ENCODE assay signal across 20 cellular contexts in the genomic region with DNA sequence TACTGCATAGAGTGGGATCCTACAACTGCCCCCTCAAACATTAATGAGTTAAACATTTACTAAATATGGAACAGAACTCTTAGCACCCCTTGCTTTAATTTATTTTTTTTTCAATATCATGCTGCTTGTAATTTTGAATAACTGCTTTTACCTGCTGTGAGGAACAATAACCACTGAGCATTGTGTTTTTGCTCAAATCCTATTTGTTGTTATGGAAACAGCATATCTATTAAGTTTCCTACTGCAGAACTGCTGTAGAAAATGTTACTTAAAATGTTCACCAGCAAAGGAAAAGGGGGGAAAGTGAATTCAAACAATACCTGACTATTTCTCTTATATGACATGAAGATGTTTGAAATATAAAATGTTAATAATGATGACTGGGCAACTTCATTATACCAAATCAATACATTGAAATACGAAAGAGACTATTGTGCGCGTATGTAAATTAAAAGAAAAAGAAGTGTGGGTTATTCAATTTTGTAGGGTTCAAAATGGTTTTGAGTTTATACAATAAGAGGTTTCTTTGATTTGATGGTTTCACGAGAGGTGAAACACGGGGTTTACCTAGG.
DNase-seq lines count a peak whose midpoint lies in the region; ATAC-seq, FAIRE-seq and TF ChIP-seq lines count a peak whose summit lies in the region.
"Had no signal": no experiment of that assay in that cellular context is flagged by ENCODE, and none has a peak within 500 bp of the region (broad histone marks: within the 10 kb centered on the region; RNA-seq: fewer than 3 reads in every experiment).

No MANE protein-coding gene starts in this region.

- H3K27ac ChIP-seq in A673 (ENCODE audit: low read depth, low read length, poor library complexity, severe bottlenecking) (no peak overlapping the region), small intestine (ENCODE audit: low read depth in 1 of 2, low read length in 1 of 2) (no peak overlapping the region), upper lobe of right lung (no peak overlapping the region)
- H3K27ac ChIP-seq: RWPE1, SK-N-MC had no signal

- H3K27me3 ChIP-seq in A673 (replicated peaks; ENCODE audit: insufficient read depth, low read depth, low read length, poor library complexity) (no peaks in the 10 kb centered on the region), small intestine (ENCODE audit: control insufficient read depth in 2 of 2, insufficient read depth in 2 of 2, low read length in 2 of 2) (no peaks in the 10 kb centered on the region), upper lobe of right lung (no peaks in the 10 kb centered on the region)
- H3K27me3 ChIP-seq: MG63 had no signal

- peaks cover 30% of the 10 kb centered on the region for H3K4me1 ChIP-seq in A673 (ENCODE audit: insufficient read depth, low read length, poor library complexity, severe bottlenecking)
- no peaks in the 10 kb centered on the region for H3K4me1 ChIP-seq in small intestine (ENCODE audit: control insufficient read depth in 2 of 2, insufficient read depth in 1 of 2, low read depth in 1 of 2, low read length in 1 of 2)
- H3K4me1 ChIP-seq in upper lobe of right lung = no peaks in the 10 kb centered on the region
- H3K4me1 ChIP-seq: Caco-2 had no signal

- intact Hi-C loops in A673 (cut with micrococcal nuclease; ENCODE audit: unreplicated experiment) = no loop called here
- intact Hi-C loops in upper lobe of right lung (cut with DNase I) = no loop called here

- WGBS in small intestine, 3 donors = 68 to 74% (median 73%) methylated on average over 5 of the region's 5 CpGs

- BruUV-seq in A673 (replicated peaks; lab: Mats Ljungman, UMichigan) = no TSS peak

- H3K27me3 Mint-ChIP-seq in brain = peaks cover 2% of the 10 kb centered on the region
- H3K27me3 Mint-ChIP-seq: CD4-positive, CD25-positive, alpha-beta regulatory T cell; T-helper 17 cell had no signal

- peak overlapping the region in 3 of 5 experiments; percentile 72 to 93 (median 78) for H3K27ac Mint-ChIP-seq in brain
- H3K27ac Mint-ChIP-seq: CD4-positive, CD25-positive, alpha-beta regulatory T cell; T-helper 17 cell had no signal

- CTCF ChIA-PET in A673 (lab: Charles Lee) = no interaction called here

- no peak for TF ChIP-seq EP300 in Ishikawa (IDR thresholded peaks at IDR 0.05; ENCODE audit: borderline replicate concordance)

- FAIRE-seq in small intestine (lab: Jason Lieb, UNC) = no peak
- FAIRE-seq: GM12892 had no signal

- H3K4me1 Mint-ChIP-seq in brain = peaks cover 29% of the 10 kb centered on the region
- H3K4me1 Mint-ChIP-seq: CD4-positive, CD25-positive, alpha-beta regulatory T cell; T-helper 17 cell had no signal

- no peak for TF ChIP-seq RAD21 in Ishikawa (IDR thresholded peaks at IDR 0.05; ENCODE audit: low read depth)

- no peak for TF ChIP-seq CTCF in A673 (conservative IDR thresholded peaks at IDR 0.05; ENCODE audit: low read depth, low read length)
- TF ChIP-seq CTCF in brain (conservative IDR thresholded peaks at IDR 0.05) = no peak
- TF ChIP-seq CTCF in upper lobe of right lung (IDR thresholded peaks at IDR 0.05) = no peak

- no peak overlapping the region for H3K4me3 ChIP-seq in A673 (ENCODE audit: low read depth, low read length, poor library complexity, severe bottlenecking)
- no peak overlapping the region for H3K4me3 ChIP-seq in small intestine (ENCODE audit: low read depth in 1 of 2, low read length in 2 of 2)
- H3K4me3 ChIP-seq in upper lobe of right lung = no peak overlapping the region
- H3K4me3 ChIP-seq: MG63, SK-N-MC had no signal

- POLR2A ChIA-PET in A673 (lab: Charles Lee; ENCODE audit: low non-redundant PET) = no interaction called here

- peaks cover 3 to 24% (median 21%) of the 10 kb centered on the region in 5 experiments for H3K9me3 Mint-ChIP-seq in brain

- no peaks in the 10 kb centered on the region for H3K36me3 ChIP-seq in A673 (ENCODE audit: insufficient read depth, low read length, poor library complexity, severe bottlenecking)
- no peaks in the 10 kb centered on the region for H3K36me3 ChIP-seq in small intestine (ENCODE audit: control insufficient read depth in 2 of 2, insufficient read depth in 2 of 2, low read length in 2 of 2)
- H3K36me3 ChIP-seq in upper lobe of right lung = no peaks in the 10 kb centered on the region
- H3K36me3 ChIP-seq: MG63 had no signal

- peak overlapping the region in 2 of 5 experiments; percentile 14 to 36 for H3K4me3 Mint-ChIP-seq in brain
- H3K4me3 Mint-ChIP-seq: CD4-positive, CD25-positive, alpha-beta regulatory T cell; T-helper 17 cell had no signal

- H3K9me3 ChIP-seq in A673 (ENCODE audit: low read depth, low read length, poor library complexity, severe bottlenecking) (peaks cover 14% of the 10 kb centered on the region), small intestine (ENCODE audit: control insufficient read depth, low read depth) (no peaks in the 10 kb centered on the region), upper lobe of right lung (no peaks in the 10 kb centered on the region)
- H3K9me3 ChIP-seq: Caco-2, MG63 had no signal

- ATAC-seq in upper lobe of right lung = no peak
- ATAC-seq: T-helper 17 cell had no signal

- H3K36me3 Mint-ChIP-seq in brain = peaks cover 8% of the 10 kb centered on the region
- H3K36me3 Mint-ChIP-seq: CD4-positive, CD25-positive, alpha-beta regulatory T cell had no signal

- DNase-seq in A673 (ENCODE audit: low spot score) (peak; percentile 50), NCI-H2081 treated with DMSO at 0.1 percent for 48 hours (lab: John Stamatoyannopoulos, UW) (peak; percentile 47), superior temporal gyrus (ENCODE audit: extremely low spot score) (no peak), small intestine (no peak), hippocampal formation (lab: John Stamatoyannopoulos, UW) (no peak), upper lobe of right lung (no peak)
- DNase-seq: Caco-2; CD4-positive, CD25-positive, alpha-beta regulatory T cell; MG63; NCI-H1436 treated with DMSO at 0.1 percent for 48 hours; NCI-H226; NCI-H526; SHP77 treated with DMSO at 0.1 percent for 48 hours; SW 1271; T-helper 17 cell had no signal

TF ChIP-seq in Ishikawa, 13 proteins besides CTCF, POLR2A, EP300 and RAD21:
- TF ChIP-seq TAF1 (IDR thresholded peaks at IDR 0.05; ENCODE audit: low read depth) (no peak), FOXM1 (IDR thresholded peaks at IDR 0.05; ENCODE audit: borderline replicate concordance, low read depth) (peak; percentile 65)

Comparison
In these comparisons a context has a peak if more than half of its experiments do, and no peak if none do; other contexts are left out.
1. DNase-seq: peak in A673 (single experiment) and NCI-H2081 treated with DMSO at 0.1 percent for 48 hours (single experiment); none in superior temporal gyrus (single experiment), small intestine (single experiment), hippocampal formation (0 of 2) and upper lobe of right lung (single experiment).